8 cellular contexts compared by ENCODE assay signal in genomic region chr10:4662576-4663161, GRCh38.
A peak's percentile ranks its signal among the peaks of the same experiment; 100 is the strongest.
DNase-seq lines count a peak whose midpoint lies in the region; ATAC-seq and TF ChIP-seq lines count a peak whose summit lies in the region.

No MANE protein-coding gene starts in this region.

- H3K27me3 ChIP-seq in left ventricle myocardium inferior (ENCODE audit: low read depth): no peaks in the 10 kb centered on the region
- H3K27me3 ChIP-seq in skeletal muscle tissue (ENCODE audit: control insufficient read depth in 3 of 3, insufficient read depth in 3 of 3, low read length in 3 of 3): no peaks in the 10 kb centered on the region

- ATAC-seq in GM18505 (IDR thresholded peaks at IDR 0.05; ENCODE audit: unreplicated experiment) (peak; percentile 15), HG03159 (IDR thresholded peaks at IDR 0.05; ENCODE audit: unreplicated experiment) (no peak), HG02588 (IDR thresholded peaks at IDR 0.05; ENCODE audit: unreplicated experiment) (no peak)

- H3K9ac ChIP-seq in skeletal muscle tissue (ENCODE audit: low read depth in 1 of 3, low read length in 3 of 3): peak overlapping the region; percentile 66 to 86 (median 73)

- no peak for TF ChIP-seq CTCF in left ventricle myocardium inferior (IDR thresholded peaks at IDR 0.05; ENCODE audit: borderline replicate concordance)

- H3K4me1 ChIP-seq in left ventricle myocardium inferior: peaks cover 55% of the 10 kb centered on the region
- peaks cover 31 to 32% (median 32%) of the 10 kb centered on the region in 3 donors for H3K4me1 ChIP-seq in skeletal muscle tissue (ENCODE audit: control insufficient read depth in 3 of 3, insufficient read depth in 3 of 3, low read length in 3 of 3)

- H3K36me3 ChIP-seq in left ventricle myocardium inferior (no peaks in the 10 kb centered on the region), skeletal muscle tissue (ENCODE audit: control insufficient read depth in 3 of 3, insufficient read depth in 3 of 3, low read length in 3 of 3) (no peaks in the 10 kb centered on the region)

- TF ChIP-seq POLR2A in GM18505 (IDR thresholded peaks at IDR 0.05; ENCODE audit: borderline replicate concordance, extremely low read depth, insufficient read depth, insufficient read length): no peak

- H3K4me3 ChIP-seq in left ventricle myocardium inferior (peak overlapping the region; percentile 41), skeletal muscle tissue (ENCODE audit: low read length in 3 of 3) (peak overlapping the region; percentile 10 to 45 (median 42))

- DNase-seq in SW480 (ENCODE audit: low spot score) (peak; percentile 81), left ventricle myocardium inferior (no peak), posterior vena cava (ENCODE audit: low spot score) (no peak), dedifferentiated amniotic fluid mesenchymal stem cell (ENCODE audit: extremely low spot score) (no peak)

- intact Hi-C loops in left ventricle myocardium inferior (cut with micrococcal nuclease) (loop anchor here (10.0 kb wide), 1 partner anchor 102 kb away; no protein-coding TSS in a partner anchor), posterior vena cava (cut with DNase I) (loop anchor here in 1 of 2 donors (5.0 kb wide), 1 partner anchor 105 kb away; no protein-coding TSS in a partner anchor)

- H3K9me3 ChIP-seq in left ventricle myocardium inferior (replicated peaks): no peaks in the 10 kb centered on the region
- no peaks in the 10 kb centered on the region for H3K9me3 ChIP-seq in skeletal muscle tissue (ENCODE audit: control insufficient read depth in 3 of 3, low read length in 3 of 3)

- H3K27ac ChIP-seq in left ventricle myocardium inferior (replicated peaks): peak overlapping the region; percentile 99
- H3K27ac ChIP-seq in skeletal muscle tissue (ENCODE audit: low read depth, low read length): peak overlapping the region; percentile 98
